In the genomic region with DNA sequence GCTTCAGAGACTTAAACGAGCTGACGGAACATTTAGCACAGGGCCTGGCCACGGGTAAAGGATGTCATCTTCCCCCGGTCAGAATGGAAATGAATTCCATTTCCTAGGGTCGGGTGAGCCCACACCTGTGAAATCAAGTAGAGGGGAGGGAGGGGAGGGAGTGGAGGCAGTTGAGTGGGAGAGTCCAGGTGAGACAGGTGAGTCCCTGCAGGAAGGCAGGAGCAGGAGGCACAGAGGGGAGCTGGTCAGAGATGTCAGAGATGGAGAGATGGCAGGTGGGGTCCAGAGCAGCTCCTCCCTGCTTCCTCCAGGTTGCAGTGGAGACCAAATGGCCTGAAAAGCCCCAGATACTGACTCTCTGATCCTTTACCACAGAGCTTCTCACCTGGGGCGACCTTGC, we compare ENCODE assay signal across 25 cellular contexts. TPM values are rescaled to one million over a fixed set of nuclear protein-coding genes. Genes with fewer than 3 reads are reported as not detected.
DNase-seq lines count a peak whose midpoint lies in the region; ATAC-seq, FAIRE-seq and TF ChIP-seq lines count a peak whose summit lies in the region.
"Had no signal": no experiment of that assay in that cellular context is flagged by ENCODE, and none has a peak within 500 bp of the region (broad histone marks: within the 10 kb centered on the region; RNA-seq: fewer than 3 reads in every experiment).

No MANE protein-coding gene starts in this region.

- dilution Hi-C loops in keratinocyte (cut with MboI; ENCODE audit: extremely low pct_ligation_motif_present, low sequenced_read_pairs), result no loop called here

- DNase-seq in HCT116 (ENCODE audit: low read depth, low spot score), result no peak
- no peak for DNase-seq in keratinocyte (ENCODE audit: low read depth, low spot score)
- DNase-seq in prostate gland (ENCODE audit: low spot score), result no peak
- no peak for DNase-seq in testis
- DNase-seq in NCI-H510A (lab: John Stamatoyannopoulos, UW), result no peak
- DNase-seq in SKM-1 treated with dmso at 0.1 percent for 144 hours (lab: John Stamatoyannopoulos, UW; ENCODE audit: unreplicated experiment), result no peak
- DNase-seq: activated CD4-positive, alpha-beta T cell treated with anti-CD3 and anti-CD28 coated beads, Interleukin-2, amount 50 U/mL, for 1 hour; activated CD8-positive, alpha-beta memory T cell treated with anti-CD3 and anti-CD28 coated beads, Interleukin-2, amount 10 ng/mL, durations not matched to agents 7 days and 5 days; activated naive CD4-positive, alpha-beta T cell treated with anti-CD3 and anti-CD28 coated beads for 36 hours; activated T-cell treated with anti-CD3 and anti-CD28 coated beads, Interleukin-2, amount 50 U/mL, for 72 hours; amniotic stem cell; CD8-positive, alpha-beta memory T cell; cortex of kidney; kidney glomerular epithelial cell; NCI-H1105 treated with DMSO at 0.1 percent for 48 hours; NCI-H2171; NCI-H69; stimulated activated naive CD8-positive, alpha-beta T cell treated with anti-CD3 and anti-CD28 coated beads, Interleukin-15, amount 100 ng/mL, for 72 hours; T-helper 17 cell had no signal

- intact Hi-C loops in HCT116 (cut with micrococcal nuclease) (no loop called here), prostate gland (cut with DNase I) (no loop called here), testis (cut with DNase I; ENCODE audit: low total_unique reads) (no loop called here)

- H3K79me2 ChIP-seq in HCT116 (ENCODE audit: insufficient read depth, low read length) (peaks cover 75% of the 10 kb centered on the region), keratinocyte (ENCODE audit: control insufficient read depth, insufficient read depth, low read length) (peaks cover 91% of the 10 kb centered on the region)

- TF ChIP-seq CTCF in HCT116 (IDR thresholded peaks at IDR 0.05 in 2 of 3, conservative IDR thresholded peaks at IDR 0.05 in 1 of 3; ENCODE audit: borderline replicate concordance in 1 of 3, insufficient read depth in 1 of 3, low read depth in 2 of 3, low read length in 2 of 3) (no peak), VCaP (conservative IDR thresholded peaks at IDR 0.05) (no peak), keratinocyte (optimal IDR thresholded peaks at IDR 0.05 in 1 of 3, IDR thresholded peaks at IDR 0.05 in 1 of 3, conservative IDR thresholded peaks at IDR 0.05 in 1 of 3; ENCODE audit: extremely low read depth in 1 of 3, insufficient read depth in 2 of 3, low read length in 3 of 3) (no peak), prostate gland (IDR thresholded peaks at IDR 0.05) (no peak), testis (IDR thresholded peaks at IDR 0.05) (no peak)

- peaks cover 64 to 76% of the 10 kb centered on the region in 2 experiments for H3K4me1 ChIP-seq in HCT116 (ENCODE audit: control insufficient read depth in 1 of 2, insufficient read depth in 2 of 2, low read length in 2 of 2)
- H3K4me1 ChIP-seq in keratinocyte (ENCODE audit: control insufficient read depth, extremely low read depth, insufficient read depth, low read length), result peaks cover 41% of the 10 kb centered on the region
- peaks cover 34% of the 10 kb centered on the region for H3K4me1 ChIP-seq in prostate gland (replicated peaks)
- H3K4me1 ChIP-seq in testis, result peaks cover 60% of the 10 kb centered on the region

- TF ChIP-seq POLR2A in HCT116 (IDR thresholded peaks at IDR 0.05; ENCODE audit: borderline replicate concordance, extremely low read depth, insufficient read depth, insufficient read length) (no peak), prostate gland (IDR thresholded peaks at IDR 0.05) (no peak), testis (IDR thresholded peaks at IDR 0.05) (no peak)

- H2AFZ ChIP-seq in HCT116 (ENCODE audit: low read depth, low read length, poor library complexity, severe bottlenecking), result no peak overlapping the region
- H2AFZ ChIP-seq in keratinocyte (ENCODE audit: control insufficient read depth, low read length), result no peak overlapping the region

- no peak overlapping the region for H3K4me3 ChIP-seq in HCT116 (replicated peaks in 1 of 2; ENCODE audit: low read depth in 1 of 2, low read length in 2 of 2)
- H3K4me3 ChIP-seq in keratinocyte (ENCODE audit: control insufficient read depth in 2 of 3, extremely low read depth in 1 of 3, insufficient read depth in 2 of 3, low read depth in 1 of 3, low read length in 3 of 3), result no peak overlapping the region
- H3K4me3 ChIP-seq in prostate gland, result no peak overlapping the region
- H3K4me3 ChIP-seq in testis, result no peak overlapping the region
- H3K4me3 ChIP-seq: right atrium auricular region, SK-N-MC, tibial nerve had no signal

- no peaks in the 10 kb centered on the region for H3K36me3 ChIP-seq in HCT116 (ENCODE audit: control insufficient read depth in 1 of 2, insufficient read depth in 2 of 2, low read length in 2 of 2)
- H3K36me3 ChIP-seq in keratinocyte (ENCODE audit: control insufficient read depth in 2 of 2, extremely low read depth in 1 of 2, insufficient read depth in 2 of 2, low read length in 2 of 2), result peaks cover 15 to 23% of the 10 kb centered on the region in 2 experiments
- H3K36me3 ChIP-seq in prostate gland, result no peaks in the 10 kb centered on the region
- H3K36me3 ChIP-seq in testis (ENCODE audit: low read depth, missing control alignments), result no peaks in the 10 kb centered on the region
- H3K36me3 ChIP-seq: right atrium auricular region, tibial nerve had no signal

- peaks cover 12% of the 10 kb centered on the region for H3K9me1 ChIP-seq in keratinocyte (ENCODE audit: control insufficient read depth, extremely low read depth, insufficient read depth, low read length)

- TF ChIP-seq RAD21 in HCT116 (IDR thresholded peaks at IDR 0.05; ENCODE audit: low read depth), result no peak

- H3K9ac ChIP-seq in HCT116 (ENCODE audit: low read length) (no peak overlapping the region), keratinocyte (ENCODE audit: control insufficient read depth, extremely low read depth, insufficient read depth, low read length) (no peak overlapping the region)

- BruUV-seq in HCT116 (replicated peaks; lab: Mats Ljungman, UMichigan), result no TSS peak

- no peak for ATAC-seq in HCT116
- ATAC-seq: activated CD8-positive, alpha-beta memory T cell treated with anti-CD3 and anti-CD28 coated beads, Interleukin-2, amount 10 ng/mL, durations not matched to agents 7 days and 5 days; activated T-cell treated with anti-CD3 and anti-CD28 coated beads, Interleukin-2, amount 50 U/mL, for 72 hours; stimulated activated naive CD8-positive, alpha-beta T cell treated with anti-CD3 and anti-CD28 coated beads, Interleukin-15, amount 100 ng/mL, for 72 hours; T-helper 17 cell had no signal

- 72% methylated on average over 6 of the region's 6 CpGs for WGBS in prostate gland
- WGBS in testis, 2 donors, result 79 to 81% methylated on average over 6 of the region's 6 CpGs

- H3K9me3 ChIP-seq in HCT116 (ENCODE audit: control insufficient read depth in 1 of 2, insufficient read depth in 1 of 2, low read depth in 1 of 2, low read length in 2 of 2) (no peaks in the 10 kb centered on the region), keratinocyte (ENCODE audit: control insufficient read depth, low read depth, low read length) (no peaks in the 10 kb centered on the region), prostate gland (no peaks in the 10 kb centered on the region), testis (no peaks in the 10 kb centered on the region)
- H3K9me3 ChIP-seq: right atrium auricular region, tibial nerve had no signal

- RAD21 ChIA-PET in HCT116 (lab: Charles Lee; ENCODE audit: low non-redundant PET in 1 of 2, low total read pairs in 2 of 2, uncharacterized antibody in 2 of 2, unreplicated experiment in 2 of 2), result no interaction called here

- POLR2A ChIA-PET in HCT116 (lab: Charles Lee), result no interaction called here

- no peaks in the 10 kb centered on the region for H3K9me2 ChIP-seq in HCT116 (ENCODE audit: insufficient read depth)

- H3K27ac ChIP-seq in HCT116 (ENCODE audit: low read depth, low read length) (peak overlapping the region; percentile 90), VCaP (peak overlapping the region; percentile 89), keratinocyte (ENCODE audit: control insufficient read depth, insufficient read depth, low read length) (peak overlapping the region; percentile 84), prostate gland (peak overlapping the region; percentile 81 to 84), testis (peak overlapping the region in 1 of 2 donors; percentile 33)
- H3K27ac ChIP-seq: SK-N-MC, tibial nerve had no signal

- CTCF ChIA-PET in HCT116 (lab: Charles Lee), result no interaction called here

- no peaks in the 10 kb centered on the region for H4K20me1 ChIP-seq in HCT116 (ENCODE audit: insufficient read depth)
- peaks cover 8% of the 10 kb centered on the region for H4K20me1 ChIP-seq in keratinocyte (ENCODE audit: control insufficient read depth, extremely low read depth, insufficient read depth, low read length)

- H3K4me2 ChIP-seq in HCT116 (ENCODE audit: low read length) (peak overlapping the region; percentile 69), keratinocyte (ENCODE audit: control insufficient read depth, extremely low read depth, insufficient read depth, low read depth, low read length) (no peak overlapping the region)

- no peaks in the 10 kb centered on the region for H3K27me3 ChIP-seq in HCT116 (ENCODE audit: insufficient read depth, low read length)
- H3K27me3 ChIP-seq in keratinocyte (ENCODE audit: control insufficient read depth, extremely low read depth, insufficient read depth, low read length), result no peaks in the 10 kb centered on the region
- no peaks in the 10 kb centered on the region for H3K27me3 ChIP-seq in prostate gland (replicated peaks; ENCODE audit: insufficient read depth)
- H3K27me3 ChIP-seq in testis, result no peaks in the 10 kb centered on the region
- H3K27me3 ChIP-seq: right atrium auricular region, tibial nerve had no signal

- no peak for FAIRE-seq in keratinocyte (lab: Jason Lieb, UNC)
- FAIRE-seq: bronchial epithelial cell, GM18507 had no signal

TF ChIP-seq in HCT116, 20 proteins besides CTCF, POLR2A, EP300 and RAD21 (continues in another document):
- no peak for TF ChIP-seq CEBPB (IDR thresholded peaks at IDR 0.05; ENCODE audit: low read depth)

RNA-seq across cellular contexts. Expression of a gene that starts 55.2 kb away (rescaled TPM):
- total RNA-seq in HCT116 (2021; ENCODE audit: unreplicated experiment) (32.9 TPM), prostate gland (100 to 1,000 TPM in 1 of 2 donors, 10 to 100 TPM in 1; 86.7 to 134 TPM), testis (10 to 100 TPM; 64.4 to 88.5 TPM)
- polyA plus RNA-seq in HCT116 (2012), result 25.8 and 28.0 TPM in 2 replicates
- polyA plus RNA-seq in keratinocyte (46.4 to 56.4 TPM (median 50.4 TPM) in 3 replicates), testis (ENCODE audit: insufficient read depth, low read depth, low replicate concordance) (33.3 TPM)
- polyA plus RNA-seq in keratinocyte (2011; ENCODE audit: low read depth), result 15.7 TPM
- 38.6 and 45.2 TPM in 2 replicates for polyA plus RNA-seq in keratinocyte (2011; cell fraction: cytosol; rRNA removed)
- 62.3 and 64.3 TPM in 2 replicates for polyA plus RNA-seq in keratinocyte (2011; cell fraction: nucleus; rRNA removed)
- 18.3 and 39.2 TPM in 2 replicates for polyA plus RNA-seq in keratinocyte (2012; ENCODE audit: low replicate concordance)
- 56.4 to 124 TPM (median 78.8 TPM) in 3 replicates for polyA minus RNA-seq in keratinocyte
- 33.4 TPM for polyA minus RNA-seq in keratinocyte (2011; cell fraction: cytosol; rRNA and poly(A)+ RNA removed)
- polyA minus RNA-seq in keratinocyte (2011; cell fraction: nucleus; rRNA and poly(A)+ RNA removed), result 43.1 and 65.2 TPM in 2 replicates
- polyA plus RNA-seq: CD8-positive, alpha-beta memory T cell had no signal
